In the genomic region with DNA sequence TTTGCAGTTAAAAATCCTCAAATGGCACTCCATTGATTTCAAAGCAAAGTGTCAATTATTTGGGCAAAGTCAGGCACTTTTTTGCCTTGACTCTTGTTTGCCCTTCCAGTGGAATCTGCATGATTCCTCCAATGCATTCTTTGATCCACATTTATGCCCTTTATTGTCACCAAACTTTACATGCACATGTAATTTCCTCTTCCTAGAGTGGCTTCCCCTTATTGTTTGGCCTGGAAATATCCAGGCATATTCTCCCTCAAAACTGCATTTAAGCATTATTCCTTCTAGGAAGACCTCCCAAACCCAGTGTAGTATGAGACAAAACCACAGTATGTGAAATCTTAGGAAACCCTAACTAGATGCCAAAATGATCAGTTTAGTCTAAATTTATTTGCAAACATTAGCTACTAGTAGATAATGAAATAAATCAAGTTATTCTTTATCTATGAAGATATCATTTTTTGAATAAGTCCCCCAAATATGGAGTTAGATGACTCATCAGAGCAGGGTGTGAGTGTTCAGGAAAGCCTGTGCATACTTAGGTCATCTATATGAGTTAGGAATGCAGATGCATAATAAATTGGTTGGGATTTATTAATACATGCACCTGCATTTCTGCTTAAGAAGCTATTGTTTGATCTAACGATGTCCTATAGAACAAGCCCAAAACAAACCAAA, we compare ENCODE assay signal across 26 cellular contexts.
A peak's percentile ranks its signal among the peaks of the same experiment; 100 is the strongest.
DNase-seq lines count a peak whose midpoint lies in the region; ATAC-seq, FAIRE-seq and TF ChIP-seq lines count a peak whose summit lies in the region.
"Had no signal": no experiment of that assay in that cellular context is flagged by ENCODE, and none has a peak within 500 bp of the region (broad histone marks: within the 10 kb centered on the region; RNA-seq: fewer than 3 reads in every experiment).

No MANE protein-coding gene starts in this region.

- peak; percentile 31 for DNase-seq in EL
- DNase-seq in IMR-90, result peak; percentile 51
- peak; percentile 86 for DNase-seq in endothelial cell of umbilical vein (ENCODE audit: low read depth, low spot score)
- peak; percentile 29 to 75 for DNase-seq in lung microvascular endothelial cell (ENCODE audit: low read depth in 2 of 2)
- DNase-seq in Caco-2, result no peak
- DNase-seq in activated T-cell treated with anti-CD3 and anti-CD28 coated beads, Interleukin-2, amount 50 U/mL, for 24 hours, result no peak
- DNase-seq in nephron progenitor cell, result no peak
- DNase-seq: 8988T; ACHN; BE2C; Calu3; CD8-positive, alpha-beta memory T cell; DND-41; H7; KG1; MM.1S; NCI-H2029; NCI-H446 treated with DMSO at 0.1 percent for 48 hours; NCI-H526 treated with DMSO at 0.1 percent for 48 hours; Right ventricle myocardium superior; RPMI8226 had no signal

- in situ Hi-C loops in IMR-90 (cut with MboI; ENCODE audit: low sequenced_read_pairs), result no loop called here

- H3K79me1 ChIP-seq in IMR-90 (ENCODE audit: low read depth in 1 of 2, low read length in 2 of 2), result no peaks in the 10 kb centered on the region

- POLR2A ChIA-PET in IMR-90 (lab: Charles Lee; ENCODE audit: unreplicated experiment) (no interaction called here), endothelial cell of umbilical vein (lab: Charles Lee) (no interaction called here), Caco-2 (lab: Charles Lee) (no interaction called here)

- H3K4me1 ChIP-seq in IMR-90 (ENCODE audit: control insufficient read depth, insufficient read depth, low read length) (no peaks in the 10 kb centered on the region; the same call in 1 of the 2 replicates), endothelial cell of umbilical vein (ENCODE audit: control insufficient read depth, extremely low read depth, insufficient read depth, low read length) (peaks cover 35% of the 10 kb centered on the region), Caco-2 (no peaks in the 10 kb centered on the region)
- H3K4me1 ChIP-seq: BE2C, SJSA1 had no signal

- intact Hi-C loops in IMR-90 (cut with micrococcal nuclease) (no loop called here), endothelial cell of umbilical vein (cut with micrococcal nuclease) (loop anchor here (1.0 to 10.0 kb wide), 13 partner anchors 33 to 756 kb away; no protein-coding TSS in a partner anchor), Caco-2 (cut with micrococcal nuclease; ENCODE audit: unreplicated experiment) (no loop called here)

- ATAC-seq in IMR-90 (ENCODE audit: low read depth) (peak; percentile 44; the same call in 1 of the 2 replicates), HG02870 (IDR thresholded peaks at IDR 0.05; ENCODE audit: unreplicated experiment) (no peak)
- ATAC-seq: GM12878 had no signal

- H2AK9ac ChIP-seq in IMR-90 (replicated peaks; ENCODE audit: low read depth, low read length, poor library complexity), result no peak overlapping the region

- H2BK15ac ChIP-seq in IMR-90 (ENCODE audit: low read depth, low read length), result no peak overlapping the region

- no peaks in the 10 kb centered on the region for H3K36me3 ChIP-seq in IMR-90 (ENCODE audit: control insufficient read depth, insufficient read depth, low read length)
- no peaks in the 10 kb centered on the region for H3K36me3 ChIP-seq in endothelial cell of umbilical vein (ENCODE audit: control insufficient read depth in 2 of 2, extremely low read depth in 1 of 2, insufficient read depth in 2 of 2, low read length in 2 of 2)
- H3K36me3 ChIP-seq in Caco-2 (ENCODE audit: control insufficient read depth, insufficient read depth, low read length), result no peaks in the 10 kb centered on the region
- H3K36me3 ChIP-seq: BE2C, SJSA1 had no signal

- H3K9ac ChIP-seq in IMR-90 (ENCODE audit: low read depth, low read length) (no peak overlapping the region), endothelial cell of umbilical vein (replicated peaks; ENCODE audit: extremely low read depth, insufficient read depth, low read length) (peak overlapping the region; percentile 61)

- H3K4me3 Mint-ChIP-seq in Caco-2 (ENCODE audit: unreplicated experiment) (no peak overlapping the region), nephron progenitor cell (no peak overlapping the region)
- no peak overlapping the region for H3K4me3 Mint-ChIP-seq in activated T-cell treated with anti-CD3 and anti-CD28 coated beads, Interleukin-2, amount 50 U/mL, for 24 hours
- H3K4me3 Mint-ChIP-seq: CD14-positive monocyte; CD8-positive, alpha-beta memory T cell had no signal

- H2AK5ac ChIP-seq in IMR-90 (ENCODE audit: low read depth, low read length), result no peak overlapping the region

- TF ChIP-seq CTCF in IMR-90 (conservative IDR thresholded peaks at IDR 0.05; ENCODE audit: low read depth, low read length) (no peak), endothelial cell of umbilical vein (IDR thresholded peaks at IDR 0.05; ENCODE audit: extremely low read depth in 1 of 2, insufficient read depth in 1 of 2, low read depth in 1 of 2, low read length in 2 of 2) (no peak), Caco-2 (IDR thresholded peaks at IDR 0.05; ENCODE audit: insufficient read depth in 1 of 2, low read depth in 1 of 2, low read length in 1 of 2, severe bottlenecking in 1 of 2, unreplicated experiment in 1 of 2) (no peak), nephron progenitor cell (IDR thresholded peaks at IDR 0.05) (no peak)

- no peak overlapping the region for H2BK5ac ChIP-seq in IMR-90 (ENCODE audit: low read depth, low read length, poor library complexity, severe bottlenecking)

- BruUV-seq in IMR-90 (replicated peaks; lab: Mats Ljungman, UMichigan) (no TSS peak), endothelial cell of umbilical vein (replicated peaks; lab: Mats Ljungman, UMichigan) (no TSS peak), Caco-2 (replicated peaks; lab: Mats Ljungman, UMichigan) (no TSS peak)

- CTCF ChIA-PET in IMR-90 (lab: Yijun Ruan, JAX), result no interaction called here
- CTCF ChIA-PET in endothelial cell of umbilical vein (lab: Charles Lee), result interaction anchor here (1.0 to 3.0 kb wide), 5 partner anchors 23 to 555 kb away, joined by 3 to 11 read pairs (median 4); no protein-coding TSS in a partner anchor
- CTCF ChIA-PET in Caco-2 (lab: Charles Lee), result no interaction called here

- dilution Hi-C loops in IMR-90 (cut with HindIII; ENCODE audit: low sequenced_read_pairs, unreplicated experiment) (no loop called here), endothelial cell of umbilical vein (cut with MboI; ENCODE audit: extremely low pct_ligation_motif_present, low sequenced_read_pairs) (no loop called here)

- no peak for TF ChIP-seq RAD21 in IMR-90 (IDR thresholded peaks at IDR 0.05; ENCODE audit: low read length)

- H2AFZ ChIP-seq in IMR-90 (replicated peaks; ENCODE audit: low read length, poor library complexity) (no peak overlapping the region), endothelial cell of umbilical vein (ENCODE audit: low read depth, low read length) (no peak overlapping the region)

- H3K4me1 Mint-ChIP-seq in Caco-2 (ENCODE audit: low read depth, unreplicated experiment) (peaks cover 6% of the 10 kb centered on the region), nephron progenitor cell (no peaks in the 10 kb centered on the region)
- H3K4me1 Mint-ChIP-seq in activated T-cell treated with anti-CD3 and anti-CD28 coated beads, Interleukin-2, amount 50 U/mL, for 24 hours (ENCODE audit: low read depth), result no peaks in the 10 kb centered on the region
- H3K4me1 Mint-ChIP-seq: CD14-positive monocyte; CD8-positive, alpha-beta memory T cell had no signal

- H3K36me3 Mint-ChIP-seq in Caco-2 (ENCODE audit: insufficient read depth, unreplicated experiment), result no peaks in the 10 kb centered on the region
- H3K36me3 Mint-ChIP-seq in activated T-cell treated with anti-CD3 and anti-CD28 coated beads, Interleukin-2, amount 50 U/mL, for 24 hours (ENCODE audit: low read depth), result no peaks in the 10 kb centered on the region
- no peaks in the 10 kb centered on the region for H3K36me3 Mint-ChIP-seq in nephron progenitor cell (ENCODE audit: low read depth)
- H3K36me3 Mint-ChIP-seq: CD14-positive monocyte; CD8-positive, alpha-beta memory T cell had no signal

- H3K9me3 Mint-ChIP-seq in Caco-2 (ENCODE audit: unreplicated experiment) (no peaks in the 10 kb centered on the region), nephron progenitor cell (no peaks in the 10 kb centered on the region)
- H3K9me3 Mint-ChIP-seq in activated T-cell treated with anti-CD3 and anti-CD28 coated beads, Interleukin-2, amount 50 U/mL, for 24 hours, result no peaks in the 10 kb centered on the region

- no peak overlapping the region for H3K18ac ChIP-seq in IMR-90 (ENCODE audit: low read depth, low read length)

- no peak for TF ChIP-seq POLR2A in IMR-90 (IDR thresholded peaks at IDR 0.05; ENCODE audit: low read depth, low read length)
- TF ChIP-seq POLR2A in endothelial cell of umbilical vein (IDR thresholded peaks at IDR 0.05; ENCODE audit: low read depth, low read length), result no peak

- H2BK20ac ChIP-seq in IMR-90 (ENCODE audit: low read depth, low read length), result no peak overlapping the region

- H3K27me3 Mint-ChIP-seq in Caco-2 (ENCODE audit: insufficient read depth, unreplicated experiment), result peaks cover 3% of the 10 kb centered on the region
- H3K27me3 Mint-ChIP-seq in activated T-cell treated with anti-CD3 and anti-CD28 coated beads, Interleukin-2, amount 50 U/mL, for 24 hours, result no peaks in the 10 kb centered on the region
- peaks cover 3% of the 10 kb centered on the region for H3K27me3 Mint-ChIP-seq in nephron progenitor cell (ENCODE audit: low read depth, poor library complexity)
- H3K27me3 Mint-ChIP-seq: CD8-positive, alpha-beta memory T cell had no signal

- H3K4me3 ChIP-seq in IMR-90 (ENCODE audit: insufficient read depth, low read depth, low read length) (no peak overlapping the region), endothelial cell of umbilical vein (replicated peaks in 1 of 3; ENCODE audit: insufficient read depth in 1 of 3, low read depth in 1 of 3, low read length in 3 of 3) (peak overlapping the region in 1 of 3 experiments; percentile 3), Caco-2 (ENCODE audit: low read depth, low read length) (no peak overlapping the region)
- H3K4me3 ChIP-seq: GM12878, SJSA1 had no signal

- H4K20me1 ChIP-seq in IMR-90 (ENCODE audit: insufficient read depth, low read length) (no peaks in the 10 kb centered on the region), endothelial cell of umbilical vein (replicated peaks; ENCODE audit: control insufficient read depth, extremely low read depth, insufficient read depth, low read length) (no peaks in the 10 kb centered on the region)

- H3K14ac ChIP-seq in IMR-90 (replicated peaks; ENCODE audit: low read depth, low read length), result no peak overlapping the region

- no CpG with 5 or more reads among the region's 1 CpG for WGBS in IMR-90 (ENCODE audit: extremely low coverage in 2 of 2, insufficient read length in 1 of 2), 2 experiments

- H3K9me3 ChIP-seq in IMR-90 (ENCODE audit: control insufficient read depth, insufficient read depth, low read length) (no peaks in the 10 kb centered on the region), endothelial cell of umbilical vein (replicated peaks; ENCODE audit: control insufficient read depth, insufficient read depth, low read length) (no peaks in the 10 kb centered on the region), Caco-2 (no peaks in the 10 kb centered on the region)
- H3K9me3 ChIP-seq: BE2C, SJSA1 had no signal

- H3K4me2 ChIP-seq in IMR-90 (ENCODE audit: low read depth, low read length), result no peak overlapping the region
- H3K4me2 ChIP-seq in endothelial cell of umbilical vein (ENCODE audit: insufficient read depth, low read length), result peak overlapping the region; percentile 87

- H4K91ac ChIP-seq in IMR-90 (ENCODE audit: insufficient read depth, low read depth, low read length), result no peak overlapping the region

- no peak overlapping the region for H3K56ac ChIP-seq in IMR-90 (ENCODE audit: extremely low read depth, insufficient read depth, low read length)

- H3K23ac ChIP-seq in IMR-90 (ENCODE audit: low read depth, low read length), result no peak overlapping the region

- H2BK120ac ChIP-seq in IMR-90 (ENCODE audit: low read depth, low read length), result no peak overlapping the region

- H3K27ac Mint-ChIP-seq in Caco-2 (ENCODE audit: unreplicated experiment) (no peak overlapping the region), nephron progenitor cell (no peak overlapping the region)
- H3K27ac Mint-ChIP-seq in activated T-cell treated with anti-CD3 and anti-CD28 coated beads, Interleukin-2, amount 50 U/mL, for 24 hours, result no peak overlapping the region
- H3K27ac Mint-ChIP-seq: CD14-positive monocyte; CD8-positive, alpha-beta memory T cell had no signal

- no peak overlapping the region for H4K8ac ChIP-seq in IMR-90 (ENCODE audit: low read depth in 2 of 2, low read length in 2 of 2)

- H3K79me2 ChIP-seq in endothelial cell of umbilical vein (ENCODE audit: control insufficient read depth, insufficient read depth, low read length), result no peaks in the 10 kb centered on the region

- H3K9me1 ChIP-seq in IMR-90 (ENCODE audit: insufficient read depth, low read length) (no peaks in the 10 kb centered on the region), endothelial cell of umbilical vein (replicated peaks; ENCODE audit: control insufficient read depth, extremely low read depth, insufficient read depth, low read length) (no peaks in the 10 kb centered on the region)

- no peak overlapping the region for H3K4ac ChIP-seq in IMR-90 (ENCODE audit: low read depth, low read length)

- FAIRE-seq in endothelial cell of umbilical vein (lab: Jason Lieb, UNC), result no peak
- FAIRE-seq: G401.6, GM12878 had no signal

- H3K27me3 ChIP-seq in IMR-90 (ENCODE audit: control insufficient read depth, insufficient read depth, low read length) (no peaks in the 10 kb centered on the region), endothelial cell of umbilical vein (ENCODE audit: control insufficient read depth in 2 of 2, insufficient read depth in 2 of 2, low read length in 2 of 2) (no peaks in the 10 kb centered on the region), Caco-2 (replicated peaks; ENCODE audit: control insufficient read depth, insufficient read depth, low read length) (no peaks in the 10 kb centered on the region)
- H3K27me3 ChIP-seq: BE2C, SJSA1 had no signal

- no peak overlapping the region for H3K27ac ChIP-seq in IMR-90 (ENCODE audit: insufficient read depth, low read length)
- peak overlapping the region; percentile 93 for H3K27ac ChIP-seq in endothelial cell of umbilical vein (ENCODE audit: insufficient read depth, low read depth, low read length)
- H3K27ac ChIP-seq: SJSA1 had no signal

- H4K5ac ChIP-seq in IMR-90 (ENCODE audit: low read depth, low read length), result no peak overlapping the region

Comparison
In these comparisons a context has a peak if more than half of its experiments do, and no peak if none do; other contexts are left out.
1. DNase-seq: peak in EL (single experiment), IMR-90 (single experiment), endothelial cell of umbilical vein (single experiment) and lung microvascular endothelial cell (2 of 2); none in Caco-2 (0 of 2), activated T-cell treated with anti-CD3 and anti-CD28 coated beads, Interleukin-2, amount 50 U/mL, for 24 hours (single experiment) and nephron progenitor cell (single experiment).